ENCODE assay signal across 28 cellular contexts in genomic region chr22:20498913-20499312, GRCh38.
"Had no signal": no experiment of that assay in that cellular context is flagged by ENCODE, and none has a peak within 500 bp of the region (broad histone marks: within the 10 kb centered on the region; RNA-seq: fewer than 3 reads in every experiment).

No MANE protein-coding gene starts in this region.

- H3K27ac Mint-ChIP-seq: progenitor cell of endocrine pancreas had no signal

- DNase-seq: cerebellar nuclear complex; cortex of kidney; effector memory CD8-positive, alpha-beta T cell; foreskin fibroblast; gastrocnemius medialis; heart left ventricle; left cardiac atrium; left lung; mesendoderm; midbrain; naive thymus-derived CD8-positive, alpha-beta T cell; stimulated activated CD4-positive, alpha-beta T cell treated with anti-CD3 and anti-CD28 coated beads, Interleukin-12 subunit alpha, Interleukin-12 subunit beta, amount 100 ng/mL, for 4 hours; stimulated activated CD4-positive, alpha-beta T cell treated with anti-CD3 and anti-CD28 coated beads, Interleukin-1b, Interleukin-23, amount 100 ng/mL, for 48 hours; stimulated activated CD4-positive, alpha-beta T cell treated with anti-CD3 and anti-CD28 coated beads, Interleukin-4, amount 100 ng/mL, for 1 hour; stimulated activated CD8-positive, alpha-beta memory T cell treated with anti-CD3 and anti-CD28 coated beads, Interleukin-4, amount 100 ng/mL, for 48 hours; stimulated activated naive CD4-positive, alpha-beta T cell; substantia nigra; testis; upper lobe of left lung had no signal

- H3K4me3 ChIP-seq: gastrocnemius medialis, heart left ventricle, hepatocyte, left lung, smooth muscle cell, testis, tibial nerve, upper lobe of left lung had no signal

- H3K9me3 ChIP-seq: gastrocnemius medialis, heart left ventricle, left lung, neutrophil, testis, tibial nerve, upper lobe of left lung had no signal

- H3K4me1 ChIP-seq: parathyroid adenoma had no signal

- H3K27ac ChIP-seq: epithelial cell of prostate, gastrocnemius medialis, heart left ventricle, hepatocyte, left lung, neutrophil, parathyroid adenoma, testis, tibial nerve, upper lobe of left lung had no signal

- H3K9me3 Mint-ChIP-seq: effector memory CD8-positive, alpha-beta T cell; naive thymus-derived CD8-positive, alpha-beta T cell had no signal

- ATAC-seq: effector memory CD8-positive, alpha-beta T cell; esophagus mucosa; gastrocnemius medialis; heart left ventricle; left cardiac atrium; left lung; naive thymus-derived CD8-positive, alpha-beta T cell; sciatic nerve had no signal

- H3K27me3 Mint-ChIP-seq: effector memory CD8-positive, alpha-beta T cell; naive thymus-derived CD8-positive, alpha-beta T cell; progenitor cell of endocrine pancreas had no signal

- H3K27me3 ChIP-seq: gastrocnemius medialis, heart left ventricle, hepatocyte, left lung, neutrophil, testis, tibial nerve, upper lobe of left lung had no signal

- H3K4me3 Mint-ChIP-seq: effector memory CD8-positive, alpha-beta T cell had no signal
